8 cellular contexts compared by ENCODE assay signal in genomic region chr22:18024956-18025720, GRCh38. TPM values are rescaled to one million over a fixed set of nuclear protein-coding genes. Genes with fewer than 3 reads are reported as not detected.
DNase-seq lines count a peak whose midpoint lies in the region; ATAC-seq, FAIRE-seq and TF ChIP-seq lines count a peak whose summit lies in the region.

No MANE protein-coding gene starts in this region.

- H3K36me3 ChIP-seq in heart right ventricle = no peaks in the 10 kb centered on the region
- H3K36me3 ChIP-seq in GM12878 (ENCODE audit: control insufficient read depth in 2 of 2, insufficient read depth in 2 of 2, low read length in 1 of 2) = no peaks in the 10 kb centered on the region
- H3K36me3 ChIP-seq in upper lobe of right lung = no peaks in the 10 kb centered on the region

- no peaks in the 10 kb centered on the region for H3K9me3 ChIP-seq in heart right ventricle
- no peaks in the 10 kb centered on the region for H3K9me3 ChIP-seq in GM12878 (replicated peaks; ENCODE audit: control insufficient read depth, insufficient read depth, low read length)
- no peaks in the 10 kb centered on the region for H3K9me3 ChIP-seq in upper lobe of right lung

- H3K4me1 ChIP-seq in heart right ventricle (peaks cover 0 to 36% (median 17%) of the 10 kb centered on the region in 9 donors), GM12878 (ENCODE audit: control insufficient read depth, insufficient read depth, low read length) (peaks cover 9% of the 10 kb centered on the region), upper lobe of right lung (peaks cover 13% of the 10 kb centered on the region)

- no peak for TF ChIP-seq RAD21 in GM12878 (IDR thresholded peaks at IDR 0.05; ENCODE audit: insufficient read depth, low read depth, low read length)

- TF ChIP-seq POLR2A in GM12878 (IDR thresholded peaks at IDR 0.05; ENCODE audit: low read depth, low read length) = no peak

- no peaks in the 10 kb centered on the region for H3K79me2 ChIP-seq in GM12878 (ENCODE audit: control insufficient read depth, insufficient read depth, low read length)

- in situ Hi-C loops in GM12878 (cut with MboI) = no loop called here

- no peaks in the 10 kb centered on the region for H3K27me3 Mint-ChIP-seq in memory B cell

- POLR2A ChIA-PET in GM12878 (lab: Charles Lee) = interaction anchor here (1.2 kb wide), 1 partner anchor 40 kb away, joined by 3 read pairs; no protein-coding TSS in a partner anchor

- ATAC-seq in heart right ventricle (no peak), GM12878 (no peak), memory B cell (ENCODE audit: low read depth) (no peak), upper lobe of right lung (no peak)

- peak overlapping the region in 5 of 10 donors; percentile 78 to 95 (median 86) for H3K27ac ChIP-seq in heart right ventricle
- H3K27ac ChIP-seq in GM12878 (ENCODE audit: control insufficient read depth, insufficient read depth) = no peak overlapping the region
- H3K27ac ChIP-seq in upper lobe of right lung = no peak overlapping the region

- SMC1A ChIA-PET in GM12878 (lab: Charles Lee; ENCODE audit: uncharacterized antibody, unreplicated experiment) = interaction anchor here (0.7 to 11.6 kb wide), 10 partner anchors 9 to 134 kb away, joined by 3 to 98 read pairs (median 4); partner anchors contain the start of gene PEX26

- peak overlapping the region; percentile 40 for H3K27ac Mint-ChIP-seq in memory B cell

- no peak for TF ChIP-seq EP300 in GM12878 (IDR thresholded peaks at IDR 0.05; ENCODE audit: borderline replicate concordance in 1 of 2, control insufficient read depth in 1 of 2, low read depth in 2 of 2, low read length in 2 of 2)

- 52 to 53% methylated on average over 21 of the region's 21 CpGs for WGBS in heart right ventricle, 2 donors
- WGBS in GM12878 (ENCODE audit: insufficient coverage, insufficient replicate concordance, low lambda C conversion rate, missing lambda C conversion rate) = 40% methylated on average over 21 of the region's 21 CpGs

- H4K20me1 ChIP-seq in GM12878 (ENCODE audit: control insufficient read depth, insufficient read depth) = no peaks in the 10 kb centered on the region

- H3K4me2 ChIP-seq in GM12878 (ENCODE audit: control insufficient read depth, insufficient read depth) = peak overlapping the region; percentile 97; the same call in 1 of the 2 replicates

- no peaks in the 10 kb centered on the region for H3K36me3 Mint-ChIP-seq in memory B cell

- no TSS peak for BruUV-seq in GM12878 (replicated peaks; lab: Mats Ljungman, UMichigan)

- no peak for DNase-seq in heart right ventricle
- no peak for DNase-seq in cardiac septum (ENCODE audit: low spot score)
- no peak for DNase-seq in GM12878 (ENCODE audit: low read depth, low spot score)
- DNase-seq in memory B cell (ENCODE audit: low spot score in 2 of 2) = no peak
- no peak for DNase-seq in upper lobe of right lung
- no peak for DNase-seq in UCSD-AML1 (lab: John Stamatoyannopoulos, UW; ENCODE audit: unreplicated experiment)
- no peak for DNase-seq in NCI-H2196 treated with DMSO at 0.1 percent for 48 hours (lab: John Stamatoyannopoulos, UW; ENCODE audit: unreplicated experiment)
- DNase-seq in AG08395 (ENCODE audit: low spot score) = no peak

- H3K27me3 ChIP-seq in heart right ventricle = peaks cover 0 to 59% (median 0%) of the 10 kb centered on the region in 7 donors
- no peaks in the 10 kb centered on the region; a peak in 2 of 4 replicates for H3K27me3 ChIP-seq in GM12878 (replicated peaks in 1 of 2; ENCODE audit: control insufficient read depth in 2 of 2, insufficient read depth in 2 of 2, low read length in 1 of 2)
- H3K27me3 ChIP-seq in upper lobe of right lung = peaks cover 31% of the 10 kb centered on the region

- FAIRE-seq in GM12878 (lab: Jason Lieb, UNC) = no peak

- no peak overlapping the region for H3K9ac ChIP-seq in GM12878 (ENCODE audit: control insufficient read depth, insufficient read depth, low read length)

- H2AFZ ChIP-seq in GM12878 (ENCODE audit: control insufficient read depth, low read depth, low read length) = no peak overlapping the region; the same call in 1 of the 2 replicates

- intact Hi-C loops in heart right ventricle (cut with DNase I) = loop anchor here in 9 of 10 donors (2.0 to 10.0 kb wide), 13 partner anchors 24 to 200 kb away; partner anchors contain the start of gene PEX26 (in 2 of the 9)
- intact Hi-C loops in cardiac septum (cut with DNase I) = loop anchor here (2.0 to 5.0 kb wide), 2 partner anchors 52 to 192 kb away; partner anchors contain the start of gene PEX26
- intact Hi-C loops in GM12878 (cut with micrococcal nuclease; ENCODE audit: unreplicated experiment) = loop anchor here (5.0 kb wide), 2 partner anchors 42 to 193 kb away; no protein-coding TSS in a partner anchor
- intact Hi-C loops in upper lobe of right lung (cut with DNase I) = no loop called here

- H3K4me3 ChIP-seq in heart right ventricle = peak overlapping the region in 7 of 10 donors; percentile 62 to 85 (median 81)
- peak overlapping the region; percentile 69; the same call in 1 of the 2 replicates for H3K4me3 ChIP-seq in GM12878
- peak overlapping the region; percentile 61 for H3K4me3 ChIP-seq in upper lobe of right lung

- H3K4me3 Mint-ChIP-seq in memory B cell = peak overlapping the region; percentile 97

- peaks cover 13% of the 10 kb centered on the region for H3K4me1 Mint-ChIP-seq in memory B cell

- TF ChIP-seq CTCF in heart right ventricle (IDR thresholded peaks at IDR 0.05) (no peak), GM12878 (IDR thresholded peaks at IDR 0.05 in 2 of 3, conservative IDR thresholded peaks at IDR 0.05 in 1 of 3; ENCODE audit: control insufficient read depth in 2 of 3, extremely low read depth in 1 of 3, insufficient read depth in 1 of 3, low read depth in 3 of 3, low read length in 3 of 3) (no peak), upper lobe of right lung (IDR thresholded peaks at IDR 0.05) (no peak)

- RAD21 ChIA-PET in GM12878 (lab: Charles Lee; ENCODE audit: unreplicated experiment) = interaction anchor here (0.7 to 3.6 kb wide), 12 partner anchors 29 to 301 kb away, joined by 3 to 19 read pairs (median 4); partner anchors contain the start of gene PEX26

- CTCF ChIA-PET in GM12878 (lab: Yijun Ruan, JAX) = interaction anchor here (0.7 to 8.6 kb wide), 20 partner anchors 11 to 196 kb away, joined by 3 to 80 read pairs (median 4); partner anchors contain the start of gene PEX26

- no peaks in the 10 kb centered on the region for H3K9me3 Mint-ChIP-seq in memory B cell

RNA-seq across cellular contexts. Expression of gene MICAL3, which starts 0.8 kb away (rescaled TPM):
- 100 to 1,000 TPM in 9 of 10 donors, 10 to 100 TPM in 1; 74.7 to 137 (median 112) TPM for total RNA-seq in heart right ventricle
- 10 to 100 TPM; 13.2 to 63.1 TPM for polyA plus RNA-seq in heart right ventricle
- total RNA-seq in cardiac septum = 126 TPM
- 350 and 390 TPM in 2 replicates for total RNA-seq in GM12878 (2013; cell fraction: nucleolus; rRNA removed)
- total RNA-seq in GM12878 (2014; rRNA removed) = 24.1 and 26.8 TPM in 2 replicates
- total RNA-seq in GM12878 (2014; rRNA removed; fragmentation: Illumina TruSeq; extraction: Trizol) = 27.0 and 30.5 TPM in 2 replicates
- total RNA-seq in GM12878 (2021) = 88.1 and 92.2 TPM in 2 replicates
- 10.0 TPM for polyA plus RNA-seq in GM12878 (2011; ENCODE audit: low read depth)
- 12.6 and 21.2 TPM in 2 replicates for polyA plus RNA-seq in GM12878 (2011; rRNA removed)
- polyA plus RNA-seq in GM12878 (2011; cell fraction: cytosol; rRNA removed) = 10.7 and 12.7 TPM in 2 replicates
- 68.4 and 143 TPM in 2 replicates for polyA plus RNA-seq in GM12878 (2011; cell fraction: nucleus; rRNA removed)
- polyA plus RNA-seq in GM12878 (2012) = 17.8 and 21.9 TPM in 2 replicates
- polyA plus RNA-seq in GM12878 (2014; fragmentation: Illumina TruSeq; extraction: Trizol) = 44.7 and 57.4 TPM in 2 replicates
- polyA plus RNA-seq in GM12878 (2014; fragmentation: Nextera tagmentation; extraction: Ambion mirVana) = 1 to 10 TPM; 2.6 to 3.3 TPM
- 30.8 and 36.1 TPM in 2 replicates for polyA plus RNA-seq in GM12878 (2014; rRNA removed)
- 10 to 100 TPM; 11.0 to 16.4 TPM for polyA plus RNA-seq in GM12878 (2016; fragmentation: Nextera tagmentation; extraction: Ambion mirVana)
- 47.1 and 52.2 TPM in 2 replicates for polyA minus RNA-seq in GM12878 (2011; rRNA and poly(A)+ RNA removed)
- 18.7 and 21.0 TPM in 2 replicates for polyA minus RNA-seq in GM12878 (2011; cell fraction: cytosol; rRNA and poly(A)+ RNA removed)
- 46.8 and 73.0 TPM in 2 replicates for polyA minus RNA-seq in GM12878 (2011; cell fraction: nucleus; rRNA and poly(A)+ RNA removed)
- 31.2 TPM for total RNA-seq in upper lobe of right lung

RNA-seq across cellular contexts. Expression of gene PEX26, which starts 52.7 kb away (rescaled TPM):
- total RNA-seq in heart right ventricle (10 to 100 TPM; 16.6 to 27.1 (median 21.3) TPM), cardiac septum (24.9 TPM), GM12878 (2014; rRNA removed) (24.1 and 25.8 TPM in 2 replicates), GM12878 (2014; rRNA removed; fragmentation: Illumina TruSeq; extraction: Trizol) (16.6 and 19.7 TPM in 2 replicates), GM12878 (2021) (50.0 and 50.8 TPM in 2 replicates), upper lobe of right lung (35.5 TPM)
- polyA plus RNA-seq in heart right ventricle (10 to 100 TPM in 1 of 2 donors, 1 to 10 TPM in 1; 8.3 to 10.7 TPM), GM12878 (2011; rRNA removed) (21.5 and 29.1 TPM in 2 replicates), GM12878 (2014; fragmentation: Illumina TruSeq; extraction: Trizol) (15.3 and 25.2 TPM in 2 replicates), GM12878 (2014; fragmentation: Nextera tagmentation; extraction: Ambion mirVana) (1 to 10 TPM in 1 of 2 experiments, under 1 TPM in 1; 0.79 to 1.1 TPM), GM12878 (2014; rRNA removed) (35.5 and 39.9 TPM in 2 replicates), GM12878 (2016; fragmentation: Nextera tagmentation; extraction: Ambion mirVana) (1 to 10 TPM; 6.2 to 6.9 TPM)
- 32.1 and 35.1 TPM in 2 replicates for total RNA-seq in GM12878 (2013; cell fraction: nucleolus; rRNA removed)
- polyA plus RNA-seq in GM12878 (2011; ENCODE audit: low read depth) = 10.9 TPM
- 45.9 and 46.4 TPM in 2 replicates for polyA plus RNA-seq in GM12878 (2011; cell fraction: cytosol; rRNA removed)
- polyA plus RNA-seq in GM12878 (2011; cell fraction: nucleus; rRNA removed) = 21.1 and 25.5 TPM in 2 replicates
- polyA plus RNA-seq in GM12878 (2012) = 20.4 and 25.0 TPM in 2 replicates
- 35.8 and 47.0 TPM in 2 replicates for polyA minus RNA-seq in GM12878 (2011; rRNA and poly(A)+ RNA removed)
- polyA minus RNA-seq in GM12878 (2011; cell fraction: cytosol; rRNA and poly(A)+ RNA removed) = 16.1 and 18.3 TPM in 2 replicates
- polyA minus RNA-seq in GM12878 (2011; cell fraction: nucleus; rRNA and poly(A)+ RNA removed) = 8.1 and 13.5 TPM in 2 replicates
